8 cellular contexts compared by ENCODE assay signal in genomic region chr2:128091691-128092050, GRCh38. TPM values are rescaled to one million over a fixed set of nuclear protein-coding genes. Genes with fewer than 3 reads are reported as not detected.
DNase-seq lines count a peak whose midpoint lies in the region; ATAC-seq and TF ChIP-seq lines count a peak whose summit lies in the region.

No MANE protein-coding gene starts in this region.

- intact Hi-C loops in activated CD4-positive, alpha-beta T cell treated with anti-CD3 and anti-CD28 coated beads, Interleukin-2, amount 10 ng/mL, durations not matched to agents 24 days and 14 days (cut with micrococcal nuclease): loop anchor here (1.0 to 10.0 kb wide), 5 partner anchors 63 to 281 kb away; partner anchors contain the start of genes AMMECR1L, HS6ST1, SAP130 and WDR33
- intact Hi-C loops in dorsolateral prefrontal cortex (cut with DNase I): loop anchor here (5.0 kb wide), 3 partner anchors 64 to 226 kb away; partner anchors contain the start of genes AMMECR1L (in 2 of the 2), SAP130 (in 2 of the 2) and HS6ST1 (in 1 of the 2)

- H3K9me3 ChIP-seq in muscle layer of colon (ENCODE audit: low read length): no peaks in the 10 kb centered on the region

- H3K27me3 ChIP-seq in dorsolateral prefrontal cortex: no peaks in the 10 kb centered on the region
- no peaks in the 10 kb centered on the region for H3K27me3 ChIP-seq in muscle layer of colon (ENCODE audit: control insufficient read depth in 1 of 2, insufficient read depth in 2 of 2, low read length in 2 of 2)

- H3K9ac ChIP-seq in muscle layer of colon (ENCODE audit: low read length): peak overlapping the region; percentile 44

- ATAC-seq in GM21447 (IDR thresholded peaks at IDR 0.05; ENCODE audit: unreplicated experiment) (no peak), GM19463 (IDR thresholded peaks at IDR 0.05; ENCODE audit: unreplicated experiment) (no peak)

- TF ChIP-seq CTCF in dorsolateral prefrontal cortex (IDR thresholded peaks at IDR 0.05 in 54 of 56, conservative IDR thresholded peaks at IDR 0.05 in 2 of 56; ENCODE audit: low read depth in 1 of 56, partially characterized antibody in 56 of 56): no peak

- H3K36me3 ChIP-seq in muscle layer of colon (ENCODE audit: insufficient read depth, low read length): no peaks in the 10 kb centered on the region

- H3K27ac ChIP-seq in dorsolateral prefrontal cortex: peak overlapping the region in 12 of 59 donors; percentile 63 to 93 (median 86)
- H3K27ac ChIP-seq in muscle layer of colon (ENCODE audit: low read depth, low read length): peak overlapping the region; percentile 64

- H3K4me1 Mint-ChIP-seq in activated CD4-positive, alpha-beta T cell treated with anti-CD3 and anti-CD28 coated beads, Interleukin-2, amount 10 ng/mL, durations not matched to agents 24 days and 14 days: peaks cover 25% of the 10 kb centered on the region

- H3K4me3 Mint-ChIP-seq in activated CD4-positive, alpha-beta T cell treated with anti-CD3 and anti-CD28 coated beads, Interleukin-2, amount 10 ng/mL, durations not matched to agents 24 days and 14 days: peak overlapping the region; percentile 89

- peak; percentile 80 for DNase-seq in activated CD4-positive, alpha-beta T cell treated with anti-CD3 and anti-CD28 coated beads, Interleukin-2, amount 10 ng/mL, durations not matched to agents 24 days and 14 days
- DNase-seq in activated CD4-positive, alpha-beta T cell treated with anti-CD3 and anti-CD28 coated beads for 1 hour: no peak
- DNase-seq in RKO (ENCODE audit: low spot score) (peak; percentile 38), dorsolateral prefrontal cortex (no peak), NCI-H774 (lab: John Stamatoyannopoulos, UW) (no peak)

- H3K4me3 ChIP-seq in dorsolateral prefrontal cortex (peak overlapping the region; percentile 60 to 100 (median 94)), muscle layer of colon (ENCODE audit: low read depth in 1 of 2, low read length in 2 of 2) (peak overlapping the region; percentile 66 to 87)

- H3K27me3 Mint-ChIP-seq in activated CD4-positive, alpha-beta T cell treated with anti-CD3 and anti-CD28 coated beads, Interleukin-2, amount 10 ng/mL, durations not matched to agents 24 days and 14 days: no peaks in the 10 kb centered on the region

- peaks cover 7% of the 10 kb centered on the region for H3K36me3 Mint-ChIP-seq in activated CD4-positive, alpha-beta T cell treated with anti-CD3 and anti-CD28 coated beads, Interleukin-2, amount 10 ng/mL, durations not matched to agents 24 days and 14 days (ENCODE audit: low read depth)

- no peaks in the 10 kb centered on the region for H3K4me1 ChIP-seq in muscle layer of colon (ENCODE audit: insufficient read depth, low read length)

- no peaks in the 10 kb centered on the region for H3K9me3 Mint-ChIP-seq in activated CD4-positive, alpha-beta T cell treated with anti-CD3 and anti-CD28 coated beads, Interleukin-2, amount 10 ng/mL, durations not matched to agents 24 days and 14 days

- peak overlapping the region; percentile 93 for H3K27ac Mint-ChIP-seq in activated CD4-positive, alpha-beta T cell treated with anti-CD3 and anti-CD28 coated beads, Interleukin-2, amount 10 ng/mL, durations not matched to agents 24 days and 14 days

RNA-seq across cellular contexts. Expression of gene UGGT1, which starts 0.7 kb away (rescaled TPM):
- 69.9 and 72.1 TPM in 2 replicates for total RNA-seq in activated CD4-positive, alpha-beta T cell treated with anti-CD3 and anti-CD28 coated beads, Interleukin-2, amount 10 ng/mL, durations not matched to agents 24 days and 14 days
- total RNA-seq in dorsolateral prefrontal cortex: 10 to 100 TPM; 23.5 to 46.5 (median 33.1) TPM

Comparison
In these comparisons a context has a peak if more than half of its experiments do, and no peak if none do; other contexts are left out.
1. DNase-seq: peak in activated CD4-positive, alpha-beta T cell treated with anti-CD3 and anti-CD28 coated beads, Interleukin-2, amount 10 ng/mL, durations not matched to agents 24 days and 14 days (single experiment) and RKO (single experiment); none in activated CD4-positive, alpha-beta T cell treated with anti-CD3 and anti-CD28 coated beads for 1 hour (single experiment), dorsolateral prefrontal cortex (0 of 10) and NCI-H774 (single experiment).